8 cellular contexts compared by ENCODE assay signal in genomic region chr9:38024036-38024681, GRCh38. TPM values are rescaled to one million over a fixed set of nuclear protein-coding genes. Genes with fewer than 3 reads are reported as not detected.
DNase-seq lines count a peak whose midpoint lies in the region; ATAC-seq and TF ChIP-seq lines count a peak whose summit lies in the region.

No MANE protein-coding gene starts in this region.

- peaks cover 9% of the 10 kb centered on the region for H3K27me3 Mint-ChIP-seq in endothelial cell (ENCODE audit: unreplicated experiment)

- no peaks in the 10 kb centered on the region for H3K36me3 Mint-ChIP-seq in endothelial cell (ENCODE audit: low read depth, unreplicated experiment)

- no peaks in the 10 kb centered on the region for H3K9me3 Mint-ChIP-seq in endothelial cell (ENCODE audit: unreplicated experiment)

- ATAC-seq in GM18873 (IDR thresholded peaks at IDR 0.05; ENCODE audit: low FRiP score, unreplicated experiment) = no peak

- no peak overlapping the region for H3K4me3 Mint-ChIP-seq in endothelial cell (ENCODE audit: unreplicated experiment)

- H3K4me1 Mint-ChIP-seq in endothelial cell (ENCODE audit: unreplicated experiment) = peaks cover 67% of the 10 kb centered on the region

- no peak overlapping the region for H3K27ac Mint-ChIP-seq in endothelial cell (ENCODE audit: unreplicated experiment)

- DNase-seq in AG08396 (ENCODE audit: low spot score) (peak; percentile 54), NCI-H2029 (lab: John Stamatoyannopoulos, UW) (peak; percentile 49), dedifferentiated amniotic fluid mesenchymal stem cell (ENCODE audit: extremely low spot score) (peak; percentile 32), myocyte (ENCODE audit: low read depth) (peak; percentile 63), endothelial cell (ENCODE audit: low spot score) (no peak), ecto neural progenitor cell (ENCODE audit: low spot score) (no peak)
- no peak for DNase-seq in activated naive CD4-positive, alpha-beta T cell treated with Interleukin-2 at 50 U/mL for 16 hours

- no peak for TF ChIP-seq CTCF in endothelial cell (IDR thresholded peaks at IDR 0.05; ENCODE audit: unreplicated experiment)

RNA-seq across cellular contexts. Expression of gene SHB, which starts 44.9 kb away (rescaled TPM):
- 13.3 and 20.7 TPM in 2 replicates for total RNA-seq in myocyte
- polyA plus RNA-seq in myocyte (2012) = 31.8 TPM
- 18.5 TPM for total RNA-seq in endothelial cell (ENCODE audit: unreplicated experiment)

Comparison
In these comparisons a context has a peak if more than half of its experiments do, and no peak if none do; other contexts are left out.
1. DNase-seq: peak in AG08396 (single experiment), NCI-H2029 (single experiment), dedifferentiated amniotic fluid mesenchymal stem cell (single experiment) and myocyte (single experiment); none in activated naive CD4-positive, alpha-beta T cell treated with Interleukin-2 at 50 U/mL for 16 hours (single experiment), endothelial cell (single experiment) and ecto neural progenitor cell (single experiment).